Comparison of ENCODE assay signal across 27 cellular contexts in genomic region chr14:88143817-88144216, GRCh38.
"Had no signal": no experiment of that assay in that cellular context is flagged by ENCODE, and none has a peak within 500 bp of the region (broad histone marks: within the 10 kb centered on the region; RNA-seq: fewer than 3 reads in every experiment).

No MANE protein-coding gene starts in this region.

- ATAC-seq: left colon, sciatic nerve had no signal

- H3K27me3 ChIP-seq: ovary had no signal

- H3K36me3 Mint-ChIP-seq: activated naive CD8-positive, alpha-beta T cell; mesothelial cell of epicardium; naive B cell had no signal

- H3K27ac ChIP-seq: ovary, skin epidermis, thoracic aorta had no signal

- H3K9me3 ChIP-seq: ovary, thoracic aorta had no signal

- H3K9me3 Mint-ChIP-seq: central memory CD8-positive, alpha-beta T cell; mesothelial cell of epicardium; naive B cell; nephron progenitor cell; stimulated activated naive CD8-positive, alpha-beta T cell treated with anti-CD3 and anti-CD28 coated beads, Interleukin-15, Interleukin-2, amounts not matched to agents 100 ng/mL and 50 ng/mL, for 24 hours had no signal

- H3K27me3 Mint-ChIP-seq: central memory CD8-positive, alpha-beta T cell; stimulated activated naive CD8-positive, alpha-beta T cell treated with anti-CD3 and anti-CD28 coated beads, Interleukin-15, Interleukin-2, amounts not matched to agents 100 ng/mL and 50 ng/mL, for 24 hours had no signal

- H3K4me3 ChIP-seq: ovary, skin epidermis, thoracic aorta had no signal

- H3K27ac Mint-ChIP-seq: activated naive CD8-positive, alpha-beta T cell; mesothelial cell of epicardium; naive B cell; nephron progenitor cell; progenitor cell of endocrine pancreas; stimulated activated naive CD8-positive, alpha-beta T cell treated with anti-CD3 and anti-CD28 coated beads, Interleukin-15, Interleukin-2, amounts not matched to agents 100 ng/mL and 50 ng/mL, for 24 hours had no signal

- H3K4me3 Mint-ChIP-seq: activated naive CD8-positive, alpha-beta T cell; central memory CD8-positive, alpha-beta T cell; dendritic cell treated with granulocyte-macrophage colony-stimulating factor and Interleukin-4, amounts not matched to agents 40 ng/mL and 50 ng/mL, for 4 days; mesothelial cell of epicardium; naive B cell; nephron progenitor cell; stimulated activated naive CD8-positive, alpha-beta T cell treated with anti-CD3 and anti-CD28 coated beads, Interleukin-15, Interleukin-2, amounts not matched to agents 100 ng/mL and 50 ng/mL, for 24 hours had no signal

- DNase-seq: activated CD4-positive, alpha-beta T cell treated with anti-CD3 and anti-CD28 coated beads for 4 hours; activated CD4-positive, alpha-beta T cell treated with anti-CD3 and anti-CD28 coated beads, Interleukin-2, amount 50 U/mL, for 4 hours; activated CD8-positive, alpha-beta memory T cell treated with anti-CD3 and anti-CD28 coated beads for 24 hours; activated effector memory CD4-positive, alpha-beta T cell treated with Interleukin-2 at 50 U/mL for 16 hours; activated naive CD4-positive, alpha-beta T cell treated with Interleukin-2 at 50 U/mL for 16 hours; anterior cingulate cortex; kidney; left colon; mammary epithelial cell; naive B cell; nephron progenitor cell; ovary; stimulated activated CD4-positive, alpha-beta T cell treated with anti-CD3 and anti-CD28 coated beads, Interleukin-12 subunit alpha, Interleukin-12 subunit beta, amount 100 ng/mL, for 4 hours; stimulated activated CD4-positive, alpha-beta T cell treated with anti-CD3 and anti-CD28 coated beads, Interleukin-4, amount 100 ng/mL, for 1 hour; trophoblast cell had no signal

- FAIRE-seq: bronchial epithelial cell, frontal cortex, kidney, urothelium cell line had no signal

- H3K36me3 ChIP-seq: ovary, thoracic aorta had no signal

- H3K4me1 Mint-ChIP-seq: central memory CD8-positive, alpha-beta T cell; naive B cell; nephron progenitor cell had no signal
